In the genomic region with DNA sequence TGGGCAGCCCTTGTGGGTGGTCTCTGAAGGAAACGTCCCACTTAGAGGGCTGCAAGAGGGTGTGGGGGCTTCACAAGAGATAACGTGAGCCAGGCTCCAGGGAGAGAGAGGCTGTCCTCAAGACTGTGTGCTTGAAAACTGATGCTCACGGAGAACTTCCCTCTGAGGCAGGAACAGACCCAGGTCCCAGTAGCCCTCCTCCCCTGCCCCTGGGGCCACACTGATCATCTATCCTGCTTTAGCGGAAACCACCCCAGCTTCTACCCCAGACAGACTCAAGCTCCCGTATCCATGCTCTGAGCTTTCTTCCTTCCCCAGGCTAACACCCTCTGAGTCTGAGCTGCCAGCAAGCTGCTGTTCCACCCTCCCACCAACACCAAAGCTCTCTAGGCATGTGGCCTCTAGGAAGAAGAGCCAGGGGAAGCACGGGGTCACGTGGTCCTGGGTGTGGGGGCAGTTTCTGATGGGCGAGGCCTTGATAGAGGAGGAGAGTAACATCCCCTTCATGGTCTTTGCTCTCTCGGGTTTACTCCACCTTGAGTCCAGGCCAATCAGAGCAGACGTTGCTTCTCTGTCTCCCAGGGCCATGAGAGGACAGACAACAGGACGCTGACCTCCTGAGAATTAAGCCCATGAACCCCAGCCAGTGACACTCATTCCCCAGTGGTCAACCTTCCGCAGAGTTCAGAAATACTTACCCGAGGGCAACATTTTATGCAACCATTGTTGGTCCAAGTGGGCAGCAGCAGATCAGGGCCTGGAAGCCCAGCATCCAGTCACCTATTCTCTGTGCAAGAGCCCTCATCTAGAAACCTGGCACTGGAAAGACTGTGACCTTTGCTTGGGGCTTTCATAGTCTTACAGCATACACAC, we compare ENCODE assay signal across 1 cellular context.
TF ChIP-seq lines count a peak whose summit lies in the region.

No MANE protein-coding gene starts in this region.

TF ChIP-seq in HepG2, 621 proteins besides CTCF, POLR2A, EP300 and RAD21 (continued from another document and continues in another):
- TF ChIP-seq, protein P1, sequence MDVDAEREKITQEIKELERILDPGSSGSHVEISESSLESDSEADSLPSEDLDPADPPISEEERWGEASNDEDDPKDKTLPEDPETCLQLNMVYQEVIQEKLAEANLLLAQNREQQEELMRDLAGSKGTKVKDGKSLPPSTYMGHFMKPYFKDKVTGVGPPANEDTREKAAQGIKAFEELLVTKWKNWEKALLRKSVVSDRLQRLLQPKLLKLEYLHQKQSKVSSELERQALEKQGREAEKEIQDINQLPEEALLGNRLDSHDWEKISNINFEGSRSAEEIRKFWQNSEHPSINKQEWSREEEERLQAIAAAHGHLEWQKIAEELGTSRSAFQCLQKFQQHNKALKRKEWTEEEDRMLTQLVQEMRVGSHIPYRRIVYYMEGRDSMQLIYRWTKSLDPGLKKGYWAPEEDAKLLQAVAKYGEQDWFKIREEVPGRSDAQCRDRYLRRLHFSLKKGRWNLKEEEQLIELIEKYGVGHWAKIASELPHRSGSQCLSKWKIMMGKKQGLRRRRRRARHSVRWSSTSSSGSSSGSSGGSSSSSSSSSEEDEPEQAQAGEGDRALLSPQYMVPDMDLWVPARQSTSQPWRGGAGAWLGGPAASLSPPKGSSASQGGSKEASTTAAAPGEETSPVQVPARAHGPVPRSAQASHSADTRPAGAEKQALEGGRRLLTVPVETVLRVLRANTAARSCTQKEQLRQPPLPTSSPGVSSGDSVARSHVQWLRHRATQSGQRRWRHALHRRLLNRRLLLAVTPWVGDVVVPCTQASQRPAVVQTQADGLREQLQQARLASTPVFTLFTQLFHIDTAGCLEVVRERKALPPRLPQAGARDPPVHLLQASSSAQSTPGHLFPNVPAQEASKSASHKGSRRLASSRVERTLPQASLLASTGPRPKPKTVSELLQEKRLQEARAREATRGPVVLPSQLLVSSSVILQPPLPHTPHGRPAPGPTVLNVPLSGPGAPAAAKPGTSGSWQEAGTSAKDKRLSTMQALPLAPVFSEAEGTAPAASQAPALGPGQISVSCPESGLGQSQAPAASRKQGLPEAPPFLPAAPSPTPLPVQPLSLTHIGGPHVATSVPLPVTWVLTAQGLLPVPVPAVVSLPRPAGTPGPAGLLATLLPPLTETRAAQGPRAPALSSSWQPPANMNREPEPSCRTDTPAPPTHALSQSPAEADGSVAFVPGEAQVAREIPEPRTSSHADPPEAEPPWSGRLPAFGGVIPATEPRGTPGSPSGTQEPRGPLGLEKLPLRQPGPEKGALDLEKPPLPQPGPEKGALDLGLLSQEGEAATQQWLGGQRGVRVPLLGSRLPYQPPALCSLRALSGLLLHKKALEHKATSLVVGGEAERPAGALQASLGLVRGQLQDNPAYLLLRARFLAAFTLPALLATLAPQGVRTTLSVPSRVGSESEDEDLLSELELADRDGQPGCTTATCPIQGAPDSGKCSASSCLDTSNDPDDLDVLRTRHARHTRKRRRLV (CRISPR knock-in tag; IDR thresholded peaks at IDR 0.05) = peak; percentile 96
- peak; percentile 99 for TF ChIP-seq ZNF619 (CRISPR knock-in tag; IDR thresholded peaks at IDR 0.05)
- TF ChIP-seq, protein P2, sequence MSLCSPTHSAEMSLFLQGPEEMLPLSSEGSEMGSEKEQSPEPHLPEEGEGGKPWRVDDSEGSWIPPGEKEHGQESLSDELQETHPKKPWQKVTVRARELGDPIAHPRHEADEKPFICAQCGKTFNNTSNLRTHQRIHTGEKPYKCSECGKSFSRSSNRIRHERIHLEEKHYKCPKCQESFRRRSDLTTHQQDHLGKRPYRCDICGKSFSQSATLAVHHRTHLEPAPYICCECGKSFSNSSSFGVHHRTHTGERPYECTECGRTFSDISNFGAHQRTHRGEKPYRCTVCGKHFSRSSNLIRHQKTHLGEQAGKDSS (CRISPR knock-in tag; IDR thresholded peaks at IDR 0.05; ENCODE audit: borderline replicate concordance, low read depth) = peak; percentile 99
- TF ChIP-seq POLR2AphosphoS5 (IDR thresholded peaks at IDR 0.05; ENCODE audit: low read depth, low read length) = peak; percentile 100
- TF ChIP-seq, protein P3, sequence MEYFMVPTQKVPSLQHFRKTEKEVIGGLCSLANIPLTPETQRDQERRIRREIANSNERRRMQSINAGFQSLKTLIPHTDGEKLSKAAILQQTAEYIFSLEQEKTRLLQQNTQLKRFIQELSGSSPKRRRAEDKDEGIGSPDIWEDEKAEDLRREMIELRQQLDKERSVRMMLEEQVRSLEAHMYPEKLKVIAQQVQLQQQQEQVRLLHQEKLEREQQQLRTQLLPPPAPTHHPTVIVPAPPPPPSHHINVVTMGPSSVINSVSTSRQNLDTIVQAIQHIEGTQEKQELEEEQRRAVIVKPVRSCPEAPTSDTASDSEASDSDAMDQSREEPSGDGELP (IDR thresholded peaks at IDR 0.05; ENCODE audit: borderline replicate concordance, low read depth) = peak; percentile 71; the same call in 1 of the 2 replicates
- TF ChIP-seq BCL6 (CRISPR knock-in tag; IDR thresholded peaks at IDR 0.05) = peak; percentile 99
- TF ChIP-seq ZSCAN29 (CRISPR knock-in tag; conservative IDR thresholded peaks at IDR 0.05) = peak; percentile 96
- peak; percentile 97; the same call in 1 of the 2 replicates for TF ChIP-seq KDM5B (CRISPR knock-in tag; IDR thresholded peaks at IDR 0.05; ENCODE audit: borderline replicate concordance)
- TF ChIP-seq, protein P4, sequence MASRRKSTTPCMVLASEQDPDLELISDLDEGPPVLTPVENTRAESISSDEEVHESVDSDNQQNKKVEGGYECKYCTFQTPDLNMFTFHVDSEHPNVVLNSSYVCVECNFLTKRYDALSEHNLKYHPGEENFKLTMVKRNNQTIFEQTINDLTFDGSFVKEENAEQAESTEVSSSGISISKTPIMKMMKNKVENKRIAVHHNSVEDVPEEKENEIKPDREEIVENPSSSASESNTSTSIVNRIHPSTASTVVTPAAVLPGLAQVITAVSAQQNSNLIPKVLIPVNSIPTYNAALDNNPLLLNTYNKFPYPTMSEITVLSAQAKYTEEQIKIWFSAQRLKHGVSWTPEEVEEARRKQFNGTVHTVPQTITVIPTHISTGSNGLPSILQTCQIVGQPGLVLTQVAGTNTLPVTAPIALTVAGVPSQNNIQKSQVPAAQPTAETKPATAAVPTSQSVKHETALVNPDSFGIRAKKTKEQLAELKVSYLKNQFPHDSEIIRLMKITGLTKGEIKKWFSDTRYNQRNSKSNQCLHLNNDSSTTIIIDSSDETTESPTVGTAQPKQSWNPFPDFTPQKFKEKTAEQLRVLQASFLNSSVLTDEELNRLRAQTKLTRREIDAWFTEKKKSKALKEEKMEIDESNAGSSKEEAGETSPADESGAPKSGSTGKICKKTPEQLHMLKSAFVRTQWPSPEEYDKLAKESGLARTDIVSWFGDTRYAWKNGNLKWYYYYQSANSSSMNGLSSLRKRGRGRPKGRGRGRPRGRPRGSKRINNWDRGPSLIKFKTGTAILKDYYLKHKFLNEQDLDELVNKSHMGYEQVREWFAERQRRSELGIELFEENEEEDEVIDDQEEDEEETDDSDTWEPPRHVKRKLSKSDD (CRISPR knock-in tag; IDR thresholded peaks at IDR 0.05; ENCODE audit: low read depth) = no peak
- TF ChIP-seq NR3C1 (CRISPR knock-in tag; IDR thresholded peaks at IDR 0.05) = no peak
- TF ChIP-seq, protein P5, sequence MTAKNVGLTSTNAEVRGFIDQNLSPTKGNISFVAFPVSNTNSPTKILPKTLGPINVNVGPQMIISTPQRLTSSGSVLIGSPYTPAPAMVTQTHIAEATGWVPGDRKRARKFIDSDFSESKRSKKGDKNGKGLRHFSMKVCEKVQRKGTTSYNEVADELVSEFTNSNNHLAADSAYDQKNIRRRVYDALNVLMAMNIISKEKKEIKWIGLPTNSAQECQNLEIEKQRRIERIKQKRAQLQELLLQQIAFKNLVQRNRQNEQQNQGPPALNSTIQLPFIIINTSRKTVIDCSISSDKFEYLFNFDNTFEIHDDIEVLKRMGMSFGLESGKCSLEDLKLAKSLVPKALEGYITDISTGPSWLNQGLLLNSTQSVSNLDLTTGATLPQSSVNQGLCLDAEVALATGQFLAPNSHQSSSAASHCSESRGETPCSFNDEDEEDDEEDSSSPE (CRISPR knock-in tag; IDR thresholded peaks at IDR 0.05) = peak; percentile 95
- TF ChIP-seq ZNF101 (CRISPR knock-in tag; IDR thresholded peaks at IDR 0.05; ENCODE audit: borderline replicate concordance, low read depth) = peak; percentile 86; the same call in 1 of the 2 replicates
- TF ChIP-seq ZFP36L2 (CRISPR knock-in tag; IDR thresholded peaks at IDR 0.05) = peak; percentile 94
- peak; percentile 78 for TF ChIP-seq ZBTB21 (CRISPR knock-in tag; IDR thresholded peaks at IDR 0.05)
- TF ChIP-seq FOXJ3 (CRISPR knock-in tag; IDR thresholded peaks at IDR 0.05; ENCODE audit: borderline replicate concordance) = peak; percentile 84
- no peak for TF ChIP-seq ZNF496 (CRISPR knock-in tag; IDR thresholded peaks at IDR 0.05; ENCODE audit: insufficient replicate concordance)
- peak; percentile 94 for TF ChIP-seq FOXK2 (IDR thresholded peaks at IDR 0.05)
- peak; percentile 96 for TF ChIP-seq NR2C2 (CRISPR knock-in tag; IDR thresholded peaks at IDR 0.05; ENCODE audit: borderline replicate concordance)
- TF ChIP-seq ZNF350 (CRISPR knock-in tag; IDR thresholded peaks at IDR 0.05; ENCODE audit: borderline replicate concordance, low read depth) = peak; percentile 97
- peak; percentile 94 for TF ChIP-seq HOXA3 (CRISPR knock-in tag; IDR thresholded peaks at IDR 0.05)
- TF ChIP-seq, protein P6, sequence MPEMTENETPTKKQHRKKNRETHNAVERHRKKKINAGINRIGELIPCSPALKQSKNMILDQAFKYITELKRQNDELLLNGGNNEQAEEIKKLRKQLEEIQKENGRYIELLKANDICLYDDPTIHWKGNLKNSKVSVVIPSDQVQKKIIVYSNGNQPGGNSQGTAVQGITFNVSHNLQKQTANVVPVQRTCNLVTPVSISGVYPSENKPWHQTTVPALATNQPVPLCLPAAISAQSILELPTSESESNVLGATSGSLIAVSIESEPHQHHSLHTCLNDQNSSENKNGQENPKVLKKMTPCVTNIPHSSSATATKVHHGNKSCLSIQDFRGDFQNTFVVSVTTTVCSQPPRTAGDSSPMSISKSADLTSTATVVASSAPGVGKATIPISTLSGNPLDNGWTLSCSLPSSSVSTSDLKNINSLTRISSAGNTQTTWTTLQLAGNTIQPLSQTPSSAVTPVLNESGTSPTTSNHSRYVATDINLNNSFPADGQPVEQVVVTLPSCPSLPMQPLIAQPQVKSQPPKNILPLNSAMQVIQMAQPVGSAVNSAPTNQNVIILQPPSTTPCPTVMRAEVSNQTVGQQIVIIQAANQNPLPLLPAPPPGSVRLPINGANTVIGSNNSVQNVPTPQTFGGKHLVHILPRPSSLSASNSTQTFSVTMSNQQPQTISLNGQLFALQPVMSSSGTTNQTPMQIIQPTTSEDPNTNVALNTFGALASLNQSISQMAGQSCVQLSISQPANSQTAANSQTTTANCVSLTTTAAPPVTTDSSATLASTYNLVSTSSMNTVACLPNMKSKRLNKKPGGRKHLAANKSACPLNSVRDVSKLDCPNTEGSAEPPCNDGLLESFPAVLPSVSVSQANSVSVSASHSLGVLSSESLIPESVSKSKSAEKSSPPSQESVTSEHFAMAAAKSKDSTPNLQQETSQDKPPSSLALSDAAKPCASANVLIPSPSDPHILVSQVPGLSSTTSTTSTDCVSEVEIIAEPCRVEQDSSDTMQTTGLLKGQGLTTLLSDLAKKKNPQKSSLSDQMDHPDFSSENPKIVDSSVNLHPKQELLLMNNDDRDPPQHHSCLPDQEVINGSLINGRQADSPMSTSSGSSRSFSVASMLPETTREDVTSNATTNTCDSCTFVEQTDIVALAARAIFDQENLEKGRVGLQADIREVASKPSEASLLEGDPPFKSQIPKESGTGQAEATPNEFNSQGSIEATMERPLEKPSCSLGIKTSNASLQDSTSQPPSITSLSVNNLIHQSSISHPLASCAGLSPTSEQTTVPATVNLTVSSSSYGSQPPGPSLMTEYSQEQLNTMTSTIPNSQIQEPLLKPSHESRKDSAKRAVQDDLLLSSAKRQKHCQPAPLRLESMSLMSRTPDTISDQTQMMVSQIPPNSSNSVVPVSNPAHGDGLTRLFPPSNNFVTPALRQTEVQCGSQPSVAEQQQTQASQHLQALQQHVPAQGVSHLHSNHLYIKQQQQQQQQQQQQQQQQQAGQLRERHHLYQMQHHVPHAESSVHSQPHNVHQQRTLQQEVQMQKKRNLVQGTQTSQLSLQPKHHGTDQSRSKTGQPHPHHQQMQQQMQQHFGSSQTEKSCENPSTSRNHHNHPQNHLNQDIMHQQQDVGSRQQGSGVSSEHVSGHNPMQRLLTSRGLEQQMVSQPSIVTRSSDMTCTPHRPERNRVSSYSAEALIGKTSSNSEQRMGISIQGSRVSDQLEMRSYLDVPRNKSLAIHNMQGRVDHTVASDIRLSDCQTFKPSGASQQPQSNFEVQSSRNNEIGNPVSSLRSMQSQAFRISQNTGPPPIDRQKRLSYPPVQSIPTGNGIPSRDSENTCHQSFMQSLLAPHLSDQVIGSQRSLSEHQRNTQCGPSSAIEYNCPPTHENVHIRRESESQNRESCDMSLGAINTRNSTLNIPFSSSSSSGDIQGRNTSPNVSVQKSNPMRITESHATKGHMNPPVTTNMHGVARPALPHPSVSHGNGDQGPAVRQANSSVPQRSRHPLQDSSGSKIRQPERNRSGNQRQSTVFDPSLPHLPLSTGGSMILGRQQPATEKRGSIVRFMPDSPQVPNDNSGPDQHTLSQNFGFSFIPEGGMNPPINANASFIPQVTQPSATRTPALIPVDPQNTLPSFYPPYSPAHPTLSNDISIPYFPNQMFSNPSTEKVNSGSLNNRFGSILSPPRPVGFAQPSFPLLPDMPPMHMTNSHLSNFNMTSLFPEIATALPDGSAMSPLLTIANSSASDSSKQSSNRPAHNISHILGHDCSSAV (CRISPR knock-in tag; IDR thresholded peaks at IDR 0.05; ENCODE audit: borderline replicate concordance) = peak; percentile 87
- TF ChIP-seq ZNF772 (CRISPR knock-in tag; IDR thresholded peaks at IDR 0.05) = peak; percentile 99
- TF ChIP-seq, protein P7, sequence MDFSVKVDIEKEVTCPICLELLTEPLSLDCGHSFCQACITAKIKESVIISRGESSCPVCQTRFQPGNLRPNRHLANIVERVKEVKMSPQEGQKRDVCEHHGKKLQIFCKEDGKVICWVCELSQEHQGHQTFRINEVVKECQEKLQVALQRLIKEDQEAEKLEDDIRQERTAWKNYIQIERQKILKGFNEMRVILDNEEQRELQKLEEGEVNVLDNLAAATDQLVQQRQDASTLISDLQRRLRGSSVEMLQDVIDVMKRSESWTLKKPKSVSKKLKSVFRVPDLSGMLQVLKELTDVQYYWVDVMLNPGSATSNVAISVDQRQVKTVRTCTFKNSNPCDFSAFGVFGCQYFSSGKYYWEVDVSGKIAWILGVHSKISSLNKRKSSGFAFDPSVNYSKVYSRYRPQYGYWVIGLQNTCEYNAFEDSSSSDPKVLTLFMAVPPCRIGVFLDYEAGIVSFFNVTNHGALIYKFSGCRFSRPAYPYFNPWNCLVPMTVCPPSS (IDR thresholded peaks at IDR 0.05) = no peak
- no peak for TF ChIP-seq SRSF9 (IDR thresholded peaks at IDR 0.05; ENCODE audit: borderline replicate concordance, insufficient read depth, low read depth, low read length, poor library complexity, severe bottlenecking)
- peak; percentile 90 for TF ChIP-seq RBAK (CRISPR knock-in tag; IDR thresholded peaks at IDR 0.05)
- TF ChIP-seq RFX1 (IDR thresholded peaks at IDR 0.05) = no peak
- TF ChIP-seq ZNF329 (CRISPR knock-in tag; IDR thresholded peaks at IDR 0.05; ENCODE audit: low read depth) = no peak
- peak; percentile 89; the same call in 1 of the 2 replicates for TF ChIP-seq ZNF292 (CRISPR knock-in tag; IDR thresholded peaks at IDR 0.05; ENCODE audit: borderline replicate concordance, low read depth)
- TF ChIP-seq CBX1 (IDR thresholded peaks at IDR 0.05; ENCODE audit: low read depth) = peak; percentile 99
- peak; percentile 91 for TF ChIP-seq NCOA2 (CRISPR knock-in tag; IDR thresholded peaks at IDR 0.05)
